18 cellular contexts compared by ENCODE assay signal in the genomic region with DNA sequence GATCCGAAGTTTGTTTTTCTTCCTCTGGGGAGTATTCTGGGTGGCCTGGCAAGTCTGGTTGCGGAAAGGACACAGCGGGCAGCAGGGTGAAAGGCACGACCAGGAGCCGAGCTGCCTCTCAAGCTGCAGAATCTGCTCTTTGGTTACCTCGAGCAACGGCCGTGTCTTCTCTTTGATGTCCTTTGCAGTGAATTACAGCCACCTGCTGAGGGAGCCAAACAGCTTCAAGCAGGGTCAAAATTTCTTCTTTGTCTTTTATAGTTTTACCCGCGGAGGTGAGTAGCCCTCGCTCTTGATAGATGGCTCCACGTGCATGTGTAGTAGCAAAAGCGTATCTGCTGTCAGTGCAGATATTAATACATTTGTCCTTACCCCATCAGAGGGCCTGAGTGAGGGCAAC.
DNase-seq lines count a peak whose midpoint lies in the region; TF ChIP-seq lines count a peak whose summit lies in the region.
"Had no signal": no experiment of that assay in that cellular context is flagged by ENCODE, and none has a peak within 500 bp of the region (broad histone marks: within the 10 kb centered on the region; RNA-seq: fewer than 3 reads in every experiment).

No MANE protein-coding gene starts in this region.

- H4K20me1 ChIP-seq in MM.1S (ENCODE audit: insufficient read depth, low read length): no peaks in the 10 kb centered on the region

- peak overlapping the region; percentile 41 for H2BK5ac ChIP-seq in mesendoderm (ENCODE audit: low read length)

- H3K9ac ChIP-seq in MM.1S (ENCODE audit: low read length) (no peak overlapping the region), mesendoderm (ENCODE audit: low read length) (no peak overlapping the region)

- no peaks in the 10 kb centered on the region for H3K27me3 Mint-ChIP-seq in activated CD4-positive, alpha-beta memory T cell treated with anti-CD3 and anti-CD28 coated beads, Interleukin-2, amount 10 ng/mL, durations not matched to agents 7 days and 5 days
- H3K27me3 Mint-ChIP-seq in activated naive CD8-positive, alpha-beta T cell treated with anti-CD3 and anti-CD28 coated beads for 36 hours: no peaks in the 10 kb centered on the region
- H3K27me3 Mint-ChIP-seq: activated naive CD8-positive, alpha-beta T cell treated with anti-CD3 and anti-CD28 coated beads, Interleukin-2, amount 50 U/mL, for 24 hours had no signal

- DNase-seq in DMS53 (lab: John Stamatoyannopoulos, UW) (peak; percentile 76), MM.1S (peak; percentile 32), brain microvascular endothelial cell (no peak), mesendoderm (peak; percentile 69), AG08395 (ENCODE audit: low spot score) (no peak)
- DNase-seq in activated CD4-positive, alpha-beta memory T cell treated with anti-CD3 and anti-CD28 coated beads, Interleukin-2, amount 10 ng/mL, durations not matched to agents 7 days and 5 days: no peak
- no peak for DNase-seq in NK-92 treated with Interleukin-12 subunit alpha and Interleukin-12 subunit beta, amount 100 ng/mL, for 24 hours (lab: John Stamatoyannopoulos, UW)
- DNase-seq in activated naive CD8-positive, alpha-beta T cell treated with anti-CD3 and anti-CD28 coated beads for 36 hours: no peak
- DNase-seq: activated CD4-positive, alpha-beta T cell treated with anti-CD3 and anti-CD28 coated beads for 1 hour; activated naive CD8-positive, alpha-beta T cell treated with anti-CD3 and anti-CD28 coated beads, Interleukin-2, amount 50 U/mL, for 24 hours; DND-41; H7; hypothalamus; midbrain; NCI-H1105 treated with DMSO at 0.1 percent for 48 hours; NCI-H510A treated with DMSO at 0.1 percent for 48 hours; posterior cingulate gyrus; stimulated activated CD4-positive, alpha-beta T cell treated with anti-CD3 and anti-CD28 coated beads, Interleukin-2, amount 100 ng/mL, for 48 hours had no signal

- H2BK120ac ChIP-seq in mesendoderm (ENCODE audit: low read depth, low read length): no peak overlapping the region

- H3F3A ChIP-seq in MM.1S (ENCODE audit: insufficient read depth, low read length): no peaks in the 10 kb centered on the region

- no CpG with 5 or more reads among the region's 13 CpGs for WGBS in mesendoderm (ENCODE audit: extremely low coverage, insufficient coverage, low lambda C conversion rate)

- H3K4me3 Mint-ChIP-seq in activated CD4-positive, alpha-beta memory T cell treated with anti-CD3 and anti-CD28 coated beads, Interleukin-2, amount 10 ng/mL, durations not matched to agents 7 days and 5 days: no peak overlapping the region
- no peak overlapping the region for H3K4me3 Mint-ChIP-seq in activated naive CD8-positive, alpha-beta T cell treated with anti-CD3 and anti-CD28 coated beads for 36 hours
- H3K4me3 Mint-ChIP-seq: activated naive CD8-positive, alpha-beta T cell treated with anti-CD3 and anti-CD28 coated beads, Interleukin-2, amount 50 U/mL, for 24 hours had no signal

- H2AK5ac ChIP-seq in mesendoderm (ENCODE audit: low read length): peak overlapping the region; percentile 24

- H3K4me3 ChIP-seq in MM.1S (ENCODE audit: low read length) (no peak overlapping the region), brain microvascular endothelial cell (ENCODE audit: low read depth, low read length) (no peak overlapping the region), mesendoderm (ENCODE audit: low read length) (no peak overlapping the region)

- H4K8ac ChIP-seq in mesendoderm (ENCODE audit: low read depth, low read length): no peak overlapping the region

- H3K9me3 Mint-ChIP-seq in activated CD4-positive, alpha-beta memory T cell treated with anti-CD3 and anti-CD28 coated beads, Interleukin-2, amount 10 ng/mL, durations not matched to agents 7 days and 5 days: peaks cover 30% of the 10 kb centered on the region
- H3K9me3 Mint-ChIP-seq in activated naive CD8-positive, alpha-beta T cell treated with anti-CD3 and anti-CD28 coated beads for 36 hours: no peaks in the 10 kb centered on the region

- no peak overlapping the region for H3K18ac ChIP-seq in mesendoderm (ENCODE audit: low read length)

- no peak overlapping the region for H3K23ac ChIP-seq in mesendoderm (ENCODE audit: low read length)

- H3K79me1 ChIP-seq in mesendoderm (ENCODE audit: low read length): no peaks in the 10 kb centered on the region

- H3K4me2 ChIP-seq in MM.1S (ENCODE audit: low read depth, low read length) (no peak overlapping the region), mesendoderm (ENCODE audit: low read length) (no peak overlapping the region)

- in situ Hi-C loops in brain microvascular endothelial cell (cut with HindIII; ENCODE audit: low pct_ligation_motif_present, low sequenced_read_pairs): no loop called here

- H3K9me3 ChIP-seq in MM.1S (replicated peaks; ENCODE audit: insufficient read depth, low read length): no peaks in the 10 kb centered on the region

- no peaks in the 10 kb centered on the region for H3K4me1 Mint-ChIP-seq in activated CD4-positive, alpha-beta memory T cell treated with anti-CD3 and anti-CD28 coated beads, Interleukin-2, amount 10 ng/mL, durations not matched to agents 7 days and 5 days
- H3K4me1 Mint-ChIP-seq in activated naive CD8-positive, alpha-beta T cell treated with anti-CD3 and anti-CD28 coated beads for 36 hours: no peaks in the 10 kb centered on the region
- H3K4me1 Mint-ChIP-seq: activated naive CD8-positive, alpha-beta T cell treated with anti-CD3 and anti-CD28 coated beads, Interleukin-2, amount 50 U/mL, for 24 hours had no signal

- H3K27me3 ChIP-seq in MM.1S (replicated peaks; ENCODE audit: insufficient read depth, low read length) (no peaks in the 10 kb centered on the region), brain microvascular endothelial cell (replicated peaks) (no peaks in the 10 kb centered on the region), mesendoderm (ENCODE audit: insufficient read depth, low read length, poor library complexity) (no peaks in the 10 kb centered on the region)

- H4K5ac ChIP-seq in mesendoderm (ENCODE audit: low read length): no peak overlapping the region

- H3K4ac ChIP-seq in mesendoderm (ENCODE audit: low read depth, low read length): no peak overlapping the region

- H3K36me3 Mint-ChIP-seq in activated CD4-positive, alpha-beta memory T cell treated with anti-CD3 and anti-CD28 coated beads, Interleukin-2, amount 10 ng/mL, durations not matched to agents 7 days and 5 days (ENCODE audit: low read depth): no peaks in the 10 kb centered on the region
- H3K36me3 Mint-ChIP-seq in activated naive CD8-positive, alpha-beta T cell treated with anti-CD3 and anti-CD28 coated beads for 36 hours: no peaks in the 10 kb centered on the region

- POLR2A ChIA-PET in activated CD4-positive, alpha-beta memory T cell treated with anti-CD3 and anti-CD28 coated beads, Interleukin-2, amount 10 ng/mL, durations not matched to agents 7 days and 5 days (lab: Charles Lee): no interaction called here

- H3K27ac Mint-ChIP-seq in activated CD4-positive, alpha-beta memory T cell treated with anti-CD3 and anti-CD28 coated beads, Interleukin-2, amount 10 ng/mL, durations not matched to agents 7 days and 5 days: no peak overlapping the region
- H3K27ac Mint-ChIP-seq in activated naive CD8-positive, alpha-beta T cell treated with anti-CD3 and anti-CD28 coated beads for 36 hours: no peak overlapping the region
- H3K27ac Mint-ChIP-seq: activated naive CD8-positive, alpha-beta T cell treated with anti-CD3 and anti-CD28 coated beads, Interleukin-2, amount 50 U/mL, for 24 hours had no signal

- peak; percentile 14; the same call in 1 of the 2 replicates for TF ChIP-seq CTCF in MM.1S (IDR thresholded peaks at IDR 0.05; ENCODE audit: low read length)
- peak; percentile 11 for TF ChIP-seq CTCF in brain microvascular endothelial cell (IDR thresholded peaks at IDR 0.05; ENCODE audit: low read depth, low read length, missing control alignments)

- H3K27ac ChIP-seq in MM.1S (ENCODE audit: low read length) (no peak overlapping the region), brain microvascular endothelial cell (no peak overlapping the region), mesendoderm (ENCODE audit: low read depth, low read length) (no peak overlapping the region)

- H2BK15ac ChIP-seq in mesendoderm (replicated peaks; ENCODE audit: low read depth): no peak overlapping the region

- H3K36me3 ChIP-seq in MM.1S (replicated peaks; ENCODE audit: insufficient read depth, low read length) (no peaks in the 10 kb centered on the region), brain microvascular endothelial cell (replicated peaks) (no peaks in the 10 kb centered on the region), mesendoderm (ENCODE audit: control insufficient read depth, insufficient read depth, low read length) (no peaks in the 10 kb centered on the region)

- H3K56ac ChIP-seq in mesendoderm (ENCODE audit: low read length): peak overlapping the region; percentile 70

- H3K79me2 ChIP-seq in MM.1S (ENCODE audit: low read length) (no peaks in the 10 kb centered on the region), mesendoderm (ENCODE audit: control insufficient read depth, insufficient read depth, low read length) (no peaks in the 10 kb centered on the region)

- CTCF ChIA-PET in activated CD4-positive, alpha-beta memory T cell treated with anti-CD3 and anti-CD28 coated beads, Interleukin-2, amount 10 ng/mL, durations not matched to agents 7 days and 5 days (lab: Charles Lee): no interaction called here

- H2AFZ ChIP-seq in MM.1S (ENCODE audit: low read length): no peak overlapping the region

- H3K4me1 ChIP-seq in MM.1S (ENCODE audit: low read length): no peaks in the 10 kb centered on the region
- no peaks in the 10 kb centered on the region for H3K4me1 ChIP-seq in mesendoderm (ENCODE audit: control insufficient read depth, low read depth, low read length)

- no peaks in the 10 kb centered on the region for H3K9me2 ChIP-seq in MM.1S (replicated peaks; ENCODE audit: insufficient read depth, low read length)

Comparison
In these comparisons a context has a peak if more than half of its experiments do, and no peak if none do; other contexts are left out.
1. DNase-seq: peak in DMS53 (single experiment), MM.1S (single experiment) and mesendoderm (single experiment); none in brain microvascular endothelial cell (single experiment), activated CD4-positive, alpha-beta memory T cell treated with anti-CD3 and anti-CD28 coated beads, Interleukin-2, amount 10 ng/mL, durations not matched to agents 7 days and 5 days (single experiment), NK-92 treated with Interleukin-12 subunit alpha and Interleukin-12 subunit beta, amount 100 ng/mL, for 24 hours (single experiment), activated naive CD8-positive, alpha-beta T cell treated with anti-CD3 and anti-CD28 coated beads for 36 hours (single experiment) and AG08395 (single experiment).